Comparison of ENCODE assay signal across 11 cellular contexts in the genomic region with DNA sequence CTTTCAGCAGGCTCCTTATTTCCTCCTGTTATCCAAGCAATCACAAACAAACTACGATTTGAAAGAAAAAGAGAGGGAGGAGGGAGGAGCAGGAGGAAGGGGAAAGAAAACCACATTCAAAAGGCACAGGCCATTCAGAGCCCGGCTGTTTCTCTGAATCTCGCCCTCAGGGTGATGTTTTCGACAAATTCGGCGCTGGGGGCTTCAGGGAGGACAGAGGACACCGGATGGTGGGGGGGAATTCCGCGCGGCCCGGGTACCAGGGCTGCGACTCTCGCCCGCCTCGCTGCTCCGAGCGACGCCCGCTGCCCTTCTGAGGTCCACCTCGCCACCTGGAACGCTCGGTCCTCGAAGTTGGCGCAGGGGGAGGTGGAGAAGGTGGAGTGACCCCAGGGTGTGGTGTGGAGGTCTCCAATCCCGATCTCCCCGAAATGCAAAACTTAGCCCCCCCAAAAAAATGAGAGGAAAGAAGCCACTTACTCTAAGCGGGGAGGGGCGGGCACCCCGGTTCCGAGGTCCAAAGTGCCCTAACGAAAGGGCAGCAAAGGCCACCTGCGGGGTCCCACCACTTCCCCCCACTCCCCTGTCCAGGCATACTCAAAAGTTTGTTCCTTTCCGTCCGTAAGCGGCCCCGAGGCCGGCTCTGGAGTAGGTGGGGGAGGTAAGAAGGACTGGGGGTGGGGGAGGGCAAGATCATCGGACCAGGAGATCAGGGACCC. TPM values are rescaled to one million over a fixed set of nuclear protein-coding genes. Genes with fewer than 3 reads are reported as not detected.
DNase-seq lines count a peak whose midpoint lies in the region; ATAC-seq, FAIRE-seq and TF ChIP-seq lines count a peak whose summit lies in the region.
"Had no signal": no experiment of that assay in that cellular context is flagged by ENCODE, and none has a peak within 500 bp of the region (broad histone marks: within the 10 kb centered on the region; RNA-seq: fewer than 3 reads in every experiment).

No MANE protein-coding gene starts in this region.

- H3K4me3 ChIP-seq in mesenchymal stem cell (ENCODE audit: insufficient read depth in 1 of 2, low read depth in 1 of 2, low read length in 2 of 2) (peak overlapping the region; percentile 29 to 60), suprapubic skin (peak overlapping the region; percentile 57)

- peaks cover 11% of the 10 kb centered on the region for H3K36me3 Mint-ChIP-seq in brain

- no peak overlapping the region for H4K8ac ChIP-seq in mesenchymal stem cell (ENCODE audit: low read length)

- peaks cover 2% of the 10 kb centered on the region for H3K79me1 ChIP-seq in mesenchymal stem cell (replicated peaks; ENCODE audit: low read length, poor library complexity, severe bottlenecking)

- no peak overlapping the region for H2AK5ac ChIP-seq in mesenchymal stem cell (ENCODE audit: low read length, severe bottlenecking)

- H3K9me3 ChIP-seq in mesenchymal stem cell (ENCODE audit: control insufficient read depth, low read length) (no peaks in the 10 kb centered on the region), suprapubic skin (no peaks in the 10 kb centered on the region)

- H3K4me1 Mint-ChIP-seq in brain, result peaks cover 59% of the 10 kb centered on the region

- no peak overlapping the region for H2BK120ac ChIP-seq in mesenchymal stem cell (ENCODE audit: low read depth, low read length)

- H2AFZ ChIP-seq in mesenchymal stem cell (ENCODE audit: low read depth, low read length), result no peak overlapping the region

- peaks cover 17% of the 10 kb centered on the region for H3K4me1 ChIP-seq in mesenchymal stem cell (ENCODE audit: control insufficient read depth, insufficient read depth, low read depth, low read length)
- H3K4me1 ChIP-seq in suprapubic skin, result peaks cover 25% of the 10 kb centered on the region

- DNase-seq in NCI-H2227 (lab: John Stamatoyannopoulos, UW; ENCODE audit: unreplicated experiment), result peak; percentile 6
- DNase-seq in NCI-H2227 treated with DMSO at 0.1 percent for 48 hours (lab: John Stamatoyannopoulos, UW), result no peak
- no peak for DNase-seq in mesenchymal stem cell
- DNase-seq in suprapubic skin (ENCODE audit: low spot score in 2 of 2), result no peak
- no peak for DNase-seq in putamen (ENCODE audit: low spot score)
- DNase-seq in GM12892 (ENCODE audit: insufficient read length), result no peak
- DNase-seq: GOT3, NCI-H446 had no signal

- no peak overlapping the region for H3K23ac ChIP-seq in mesenchymal stem cell (ENCODE audit: low read length in 2 of 2)

- H3K36me3 ChIP-seq in mesenchymal stem cell (ENCODE audit: control insufficient read depth in 1 of 2, insufficient read depth in 2 of 2, low read depth in 1 of 2, low read length in 2 of 2) (no peaks in the 10 kb centered on the region), suprapubic skin (no peaks in the 10 kb centered on the region)

- H3K27ac ChIP-seq in mesenchymal stem cell (ENCODE audit: low read length, poor library complexity, severe bottlenecking), result no peak overlapping the region
- no peak overlapping the region for H3K27ac ChIP-seq in suprapubic skin

- peak overlapping the region; percentile 78 to 95 (median 91) for H3K27ac Mint-ChIP-seq in brain

- no peak overlapping the region for H3K18ac ChIP-seq in mesenchymal stem cell (ENCODE audit: low read depth in 1 of 2, low read length in 2 of 2)

- 1% methylated on average over 11 of the region's 38 CpGs for WGBS in mesenchymal stem cell
- WGBS in suprapubic skin, result under 1% methylated on average over 36 of the region's 38 CpGs

- H3K27me3 ChIP-seq in mesenchymal stem cell (ENCODE audit: control insufficient read depth in 1 of 2, insufficient read depth in 1 of 2, low read length in 2 of 2) (peaks cover 28 to 58% of the 10 kb centered on the region in 2 experiments), suprapubic skin (peaks cover 51% of the 10 kb centered on the region)

- no peak for ATAC-seq in HG02852 (IDR thresholded peaks at IDR 0.05; ENCODE audit: unreplicated experiment)

- no peak overlapping the region for H3K9ac ChIP-seq in mesenchymal stem cell (ENCODE audit: low read length)

- no peak overlapping the region for H4K91ac ChIP-seq in mesenchymal stem cell (ENCODE audit: low read length)

- peak overlapping the region; percentile 97 for H3K4me2 ChIP-seq in mesenchymal stem cell (ENCODE audit: low read length, poor library complexity, severe bottlenecking)

- peaks cover 16% of the 10 kb centered on the region for H3K27me3 Mint-ChIP-seq in brain

- TF ChIP-seq CTCF in brain (conservative IDR thresholded peaks at IDR 0.05) (no peak), suprapubic skin (IDR thresholded peaks at IDR 0.05) (no peak)

- TF ChIP-seq POLR2A in suprapubic skin (IDR thresholded peaks at IDR 0.05), result no peak
- no peak for TF ChIP-seq POLR2A in GM12892 (IDR thresholded peaks at IDR 0.05; ENCODE audit: low read depth, low read length)

- no peak overlapping the region for H3K14ac ChIP-seq in mesenchymal stem cell (ENCODE audit: low read length in 2 of 2)

- no peak overlapping the region for H2BK15ac ChIP-seq in mesenchymal stem cell (ENCODE audit: low read depth, poor library complexity, severe bottlenecking)

- H2BK5ac ChIP-seq in mesenchymal stem cell (ENCODE audit: low read depth, low read length, poor library complexity, severe bottlenecking), result no peak overlapping the region

- TF ChIP-seq EP300 in suprapubic skin (IDR thresholded peaks at IDR 0.05), result no peak

- peak overlapping the region; percentile 91 to 97 (median 93) for H3K4me3 Mint-ChIP-seq in brain

- peaks cover 0 to 3% (median 0%) of the 10 kb centered on the region in 5 experiments for H3K9me3 Mint-ChIP-seq in brain

- H2BK12ac ChIP-seq in mesenchymal stem cell (ENCODE audit: low read length in 2 of 2), result no peak overlapping the region

- H3K4ac ChIP-seq in mesenchymal stem cell (ENCODE audit: low read depth in 1 of 2, low read length in 2 of 2), result no peak overlapping the region

- FAIRE-seq in GM12892 (lab: Jason Lieb, UNC), result no peak

RNA-seq across cellular contexts. Expression of gene TOX3, which starts 1.2 kb away (rescaled TPM):
- 38.1 TPM for polyA plus RNA-seq in brain (ENCODE audit: insufficient read depth, low read depth, low replicate concordance)
- not detected for polyA plus RNA-seq in mesenchymal stem cell (2013, experiment 1 of 2)
- polyA plus RNA-seq in mesenchymal stem cell (2013, experiment 2 of 2), result 0.01 TPM
- 1 to 10 TPM; 1.6 to 4.9 (median 4.8) TPM for total RNA-seq in suprapubic skin
- polyA plus RNA-seq in GM12892 (2012; ENCODE audit: missing spikeins), result not detected
- total RNA-seq: T-helper 2 cell treated with Interferon-gamma antibody and Interleukin-4, amounts not matched to agents 100 ng/mL and 5 ng/mL, for 36 hours had no signal
